ENCODE assay signal across 15 cellular contexts in genomic region chr7:151889406-151890354, GRCh38. TPM values are rescaled to one million over a fixed set of nuclear protein-coding genes. Genes with fewer than 3 reads are reported as not detected.
A peak's percentile ranks its signal among the peaks of the same experiment; 100 is the strongest.
DNase-seq lines count a peak whose midpoint lies in the region; ATAC-seq, FAIRE-seq and TF ChIP-seq lines count a peak whose summit lies in the region.
"Had no signal": no experiment of that assay in that cellular context is flagged by ENCODE, and none has a peak within 500 bp of the region (broad histone marks: within the 10 kb centered on the region; RNA-seq: fewer than 3 reads in every experiment).

No MANE protein-coding gene starts in this region.

- H3K27me3 ChIP-seq in HepG2 (ENCODE audit: control insufficient read depth in 1 of 2, insufficient read depth in 2 of 2, low read length in 2 of 2), result peaks cover 1 to 47% of the 10 kb centered on the region in 2 experiments; a peak in 3 of 5 replicates
- H3K27me3 ChIP-seq in upper lobe of left lung, result no peaks in the 10 kb centered on the region
- H3K27me3 ChIP-seq in HAP-1 (ENCODE audit: low read depth), result peaks cover 13% of the 10 kb centered on the region

- H3K36me3 Mint-ChIP-seq in natural killer cell treated with Interleukin-12 subunit alpha and Interleukin-12 subunit beta and Interleukin-15 and Interleukin-18, amount 100 ng/mL, for 72 hours, result no peaks in the 10 kb centered on the region
- H3K36me3 Mint-ChIP-seq in natural killer cell, result no peaks in the 10 kb centered on the region

- ATAC-seq in natural killer cell treated with Interleukin-12 subunit alpha and Interleukin-12 subunit beta and Interleukin-15 and Interleukin-18, amount 100 ng/mL, for 72 hours, result no peak
- ATAC-seq in natural killer cell (no peak), HepG2 (no peak), upper lobe of left lung (ENCODE audit: low FRiP score in 2 of 2) (no peak)
- ATAC-seq: A549, HCT116 had no signal

- intact Hi-C loops in natural killer cell (cut with micrococcal nuclease) (no loop called here), HepG2 (cut with micrococcal nuclease; ENCODE audit: unreplicated experiment) (no loop called here)

- no peak overlapping the region for H3K4me2 ChIP-seq in HepG2 (ENCODE audit: low read depth, low read length)
- H3K4me2 ChIP-seq: A549 had no signal

- WGBS in HepG2 (ENCODE audit: low lambda C conversion rate), result 54% methylated on average over 15 of the region's 21 CpGs
- WGBS in upper lobe of left lung, 2 donors, result 81 to 83% methylated on average over 14 to 21 of the region's 21 CpGs

- TF ChIP-seq EP300 in HepG2 (IDR thresholded peaks at IDR 0.05; ENCODE audit: low read depth in 2 of 2, low read length in 2 of 2) (no peak), HepG2 (CRISPR knock-in tag; IDR thresholded peaks at IDR 0.05; ENCODE audit: borderline replicate concordance) (no peak), upper lobe of left lung (IDR thresholded peaks at IDR 0.05) (no peak)

- peaks cover 26 to 38% of the 10 kb centered on the region in 2 donors for H3K27me3 Mint-ChIP-seq in natural killer cell treated with Interleukin-12 subunit alpha and Interleukin-12 subunit beta and Interleukin-15 and Interleukin-18, amount 100 ng/mL, for 72 hours
- H3K27me3 Mint-ChIP-seq in natural killer cell (ENCODE audit: low read depth in 2 of 2), result peaks cover 30 to 45% of the 10 kb centered on the region in 2 donors

- H3K27ac ChIP-seq in coronary artery (no peak overlapping the region), HepG2 (ENCODE audit: extremely low read length, insufficient read depth, low read length) (no peak overlapping the region), upper lobe of left lung (no peak overlapping the region)
- H3K27ac ChIP-seq: A549 had no signal

- POLR2A ChIA-PET in HepG2 (lab: Yijun Ruan, JAX), result no interaction called here

- FAIRE-seq in HepG2 (lab: Jason Lieb, UNC) (no peak), H54 (lab: Jason Lieb, UNC) (no peak)
- FAIRE-seq: A549, GM19239 had no signal

- H4K20me1 ChIP-seq in HepG2 (ENCODE audit: insufficient read depth, low read length), result no peaks in the 10 kb centered on the region

- H3K9me3 ChIP-seq in HepG2 (ENCODE audit: low read length) (no peaks in the 10 kb centered on the region), upper lobe of left lung (no peaks in the 10 kb centered on the region), HAP-1 (no peaks in the 10 kb centered on the region)
- H3K9me3 ChIP-seq: A549 had no signal

- no peak overlapping the region for H3K4me3 ChIP-seq in coronary artery
- H3K4me3 ChIP-seq in HepG2 (replicated peaks in 1 of 3; ENCODE audit: insufficient read depth in 1 of 3, low read depth in 2 of 3, low read length in 3 of 3), result no peak overlapping the region
- H3K4me3 ChIP-seq in upper lobe of left lung, result no peak overlapping the region
- no peak overlapping the region for H3K4me3 ChIP-seq in HAP-1
- H3K4me3 ChIP-seq: A549 had no signal

- H3K36me3 ChIP-seq in HepG2 (replicated peaks in 1 of 2; ENCODE audit: control insufficient read depth in 1 of 2, insufficient read depth in 2 of 2, low read length in 2 of 2) (no peaks in the 10 kb centered on the region), upper lobe of left lung (no peaks in the 10 kb centered on the region), HAP-1 (replicated peaks) (no peaks in the 10 kb centered on the region)

- no peak for TF ChIP-seq CTCF in natural killer cell (IDR thresholded peaks at IDR 0.05)
- TF ChIP-seq CTCF in coronary artery (IDR thresholded peaks at IDR 0.05), result no peak
- no peak for TF ChIP-seq CTCF in HepG2 (CRISPR knock-in tag; IDR thresholded peaks at IDR 0.05)
- TF ChIP-seq CTCF in upper lobe of left lung (IDR thresholded peaks at IDR 0.05), result no peak

- no TSS peak for BruUV-seq in HepG2 (replicated peaks; lab: Mats Ljungman, UMichigan)

- H3K4me1 ChIP-seq in HepG2 (ENCODE audit: insufficient read depth, low read length) (no peaks in the 10 kb centered on the region), upper lobe of left lung (no peaks in the 10 kb centered on the region), HAP-1 (no peaks in the 10 kb centered on the region)
- H3K4me1 ChIP-seq: A549 had no signal

- H3K4me1 Mint-ChIP-seq in natural killer cell treated with Interleukin-12 subunit alpha and Interleukin-12 subunit beta and Interleukin-15 and Interleukin-18, amount 100 ng/mL, for 72 hours (ENCODE audit: low read depth in 2 of 2), result no peaks in the 10 kb centered on the region
- H3K4me1 Mint-ChIP-seq in natural killer cell, result no peaks in the 10 kb centered on the region

- in situ Hi-C loops in HepG2 (cut with HindIII; ENCODE audit: extremely low pct_ligation_motif_present, low pct_unique_long_range_greater_than_20kb) (no loop called here), HAP-1 (cut with MboI; ENCODE audit: low sequenced_read_pairs) (no loop called here)

- H3K27ac Mint-ChIP-seq in natural killer cell treated with Interleukin-12 subunit alpha and Interleukin-12 subunit beta and Interleukin-15 and Interleukin-18, amount 100 ng/mL, for 72 hours, result no peak overlapping the region
- H3K27ac Mint-ChIP-seq in natural killer cell, result no peak overlapping the region

- H3K9ac ChIP-seq in HepG2 (ENCODE audit: insufficient read depth, low read depth, low read length), result no peak overlapping the region

- H3K9me3 Mint-ChIP-seq in natural killer cell treated with Interleukin-12 subunit alpha and Interleukin-12 subunit beta and Interleukin-15 and Interleukin-18, amount 100 ng/mL, for 72 hours, result no peaks in the 10 kb centered on the region
- no peaks in the 10 kb centered on the region for H3K9me3 Mint-ChIP-seq in natural killer cell

- CTCF ChIA-PET in HepG2 (lab: Yijun Ruan, JAX; ENCODE audit: low intra/inter-chr PET ratio, low total read pairs), result no interaction called here

- no peak overlapping the region for H3K4me3 Mint-ChIP-seq in natural killer cell treated with Interleukin-12 subunit alpha and Interleukin-12 subunit beta and Interleukin-15 and Interleukin-18, amount 100 ng/mL, for 72 hours
- H3K4me3 Mint-ChIP-seq in natural killer cell, result no peak overlapping the region

- H2AFZ ChIP-seq in HepG2 (ENCODE audit: low read length), result no peak overlapping the region

- peak; percentile 52 for DNase-seq in natural killer cell treated with Interleukin-12 subunit alpha and Interleukin-12 subunit beta and Interleukin-15 and Interleukin-18, amount 100 ng/mL, for 72 hours (ENCODE audit: low spot score)
- DNase-seq in natural killer cell (no peak), coronary artery (ENCODE audit: low spot score) (peak; percentile 53), HepG2 (ENCODE audit: low spot score) (no peak), upper lobe of left lung (peak; percentile 6 to 12), NCI-H2196 treated with DMSO at 0.1 percent for 48 hours (lab: John Stamatoyannopoulos, UW; ENCODE audit: unreplicated experiment) (no peak), H54 (ENCODE audit: insufficient read length, low spot score) (no peak), HAP-1 (ENCODE audit: low spot score in 2 of 2) (no peak)
- DNase-seq: KG1, NCI-H1417 treated with DMSO at 0.1 percent for 48 hours, NCI-H2029, NCI-H82 had no signal

- H3K79me2 ChIP-seq in HepG2 (ENCODE audit: insufficient read depth, low read length), result no peaks in the 10 kb centered on the region

- no peak for TF ChIP-seq RAD21 in HepG2 (CRISPR knock-in tag; IDR thresholded peaks at IDR 0.05)

- TF ChIP-seq POLR2A in HepG2 (IDR thresholded peaks at IDR 0.05; ENCODE audit: insufficient read depth in 1 of 2, low read depth in 2 of 2, low read length in 2 of 2) (no peak), upper lobe of left lung (IDR thresholded peaks at IDR 0.05) (no peak), H54 (IDR thresholded peaks at IDR 0.05; ENCODE audit: low read depth, low read length) (no peak)

TF ChIP-seq in HepG2, 621 proteins besides CTCF, POLR2A, EP300 and RAD21:
- TF ChIP-seq MNT (IDR thresholded peaks at IDR 0.05) (peak; percentile 90), U2AF2 (IDR thresholded peaks at IDR 0.05; ENCODE audit: low read depth, low read length) (no peak)
TF ChIP-seq in HepG2: peak in this region for 1.

RNA-seq across cellular contexts. Expression of gene PRKAG2, which starts 12.8 kb away (rescaled TPM):
- 10 to 100 TPM; 19.9 to 22.6 TPM for total RNA-seq in natural killer cell treated with Interleukin-12 subunit alpha and Interleukin-12 subunit beta and Interleukin-15 and Interleukin-18, amount 100 ng/mL, for 72 hours
- total RNA-seq in natural killer cell, result 10 to 100 TPM; 42.6 to 66.5 (median 64.4) TPM
- 1.1 and 1.3 TPM in 2 replicates for total RNA-seq in HepG2 (2016; rRNA removed; fragmentation: Illumina TruSeq; extraction: Trizol)
- 1.3 and 1.8 TPM in 2 replicates for total RNA-seq in HepG2 (2016; cell fraction: cytosol; rRNA removed; fragmentation: Illumina TruSeq; extraction: Trizol; ENCODE audit: low read depth)
- 1.2 and 1.3 TPM in 2 replicates for total RNA-seq in HepG2 (2016; cell fraction: insoluble cytoplasmic fraction; rRNA removed; fragmentation: Illumina TruSeq; extraction: Trizol)
- 2.2 and 2.3 TPM in 2 replicates for total RNA-seq in HepG2 (2016; cell fraction: membrane; rRNA removed; fragmentation: Illumina TruSeq; extraction: Trizol)
- total RNA-seq in HepG2 (2016; cell fraction: nucleus; rRNA removed; fragmentation: Illumina TruSeq; extraction: Trizol), result 0.78 TPM in 2 replicates
- 0.85 and 0.90 TPM in 2 replicates for polyA plus RNA-seq in HepG2 (2011; rRNA removed)
- polyA plus RNA-seq in HepG2 (2011; cell fraction: cytosol; rRNA removed), result 0.47 and 0.62 TPM in 2 replicates
- 0.83 and 1.2 TPM in 2 replicates for polyA plus RNA-seq in HepG2 (2011; cell fraction: nucleus; rRNA removed)
- 0.30 and 0.45 TPM in 2 replicates for polyA plus RNA-seq in HepG2 (2012)
- 2.1 and 2.9 TPM in 2 replicates for polyA plus RNA-seq in HepG2 (2016; cell fraction: cytosol; fragmentation: Illumina TruSeq; extraction: Trizol; ENCODE audit: low read depth)
- polyA plus RNA-seq in HepG2 (2016; cell fraction: insoluble cytoplasmic fraction; fragmentation: Illumina TruSeq; extraction: Trizol; ENCODE audit: low read depth), result 1.7 and 2.3 TPM in 2 replicates
- polyA plus RNA-seq in HepG2 (2016; cell fraction: membrane; fragmentation: Illumina TruSeq; extraction: Trizol; ENCODE audit: low read depth), result 3.3 and 3.5 TPM in 2 replicates
- polyA plus RNA-seq in HepG2 (2016; cell fraction: nucleus; fragmentation: Illumina TruSeq; extraction: Trizol; ENCODE audit: insufficient read depth, low read depth), result 2.0 and 3.4 TPM in 2 replicates
- polyA minus RNA-seq in HepG2 (2011; rRNA and poly(A)+ RNA removed; ENCODE audit: low replicate concordance), result 0.20 and 0.87 TPM in 2 replicates
- polyA minus RNA-seq in HepG2 (2011; cell fraction: cytosol; rRNA and poly(A)+ RNA removed), result not detected in 2 replicates
- polyA minus RNA-seq in HepG2 (2011; cell fraction: nucleus; rRNA and poly(A)+ RNA removed), result 0.75 and 0.77 TPM in 2 replicates
- total RNA-seq in upper lobe of left lung, result 10 to 100 TPM; 20.6 to 68.1 (median 29.6) TPM

Comparison
In these comparisons a context has a peak if more than half of its experiments do, and no peak if none do; other contexts are left out.
1. DNase-seq: peak in natural killer cell treated with Interleukin-12 subunit alpha and Interleukin-12 subunit beta and Interleukin-15 and Interleukin-18, amount 100 ng/mL, for 72 hours (single experiment), coronary artery (single experiment) and upper lobe of left lung (2 of 2); none in natural killer cell (single experiment), HepG2 (single experiment), NCI-H2196 treated with DMSO at 0.1 percent for 48 hours (single experiment), H54 (single experiment) and HAP-1 (0 of 2).